In the genomic region with DNA sequence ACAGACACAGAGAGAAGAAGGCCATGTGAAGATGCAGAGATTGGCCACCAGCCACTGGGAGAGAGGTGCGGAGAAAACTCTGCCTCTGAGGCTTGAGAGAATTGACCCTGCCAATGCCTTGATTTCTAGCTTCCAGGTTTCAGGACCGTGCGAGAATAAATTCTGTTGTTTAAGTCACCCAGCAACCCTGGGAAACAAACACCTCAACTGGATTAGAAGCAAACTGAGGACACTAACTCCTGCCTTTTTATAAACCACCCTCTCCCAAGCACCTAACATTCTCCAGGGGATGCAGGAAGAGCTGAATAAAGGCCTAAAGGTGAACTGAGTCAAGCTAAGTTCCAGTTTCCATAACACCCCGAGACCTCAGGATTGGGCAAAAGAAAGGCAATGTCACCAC, we compare ENCODE assay signal across 4 cellular contexts.
"Had no signal": no experiment of that assay in that cellular context is flagged by ENCODE, and none has a peak within 500 bp of the region (broad histone marks: within the 10 kb centered on the region; RNA-seq: fewer than 3 reads in every experiment).

No MANE protein-coding gene starts in this region.

- ATAC-seq: GM23338, HepG2 had no signal

- H3K27ac ChIP-seq: HL-60 had no signal

- H3K4me3 ChIP-seq: GM23338 had no signal

- DNase-seq: HCEC 1CT had no signal
